1 cellular context compared by ENCODE assay signal in genomic region chr5:3313569-3313968, GRCh38.
TF ChIP-seq lines count a peak whose summit lies in the region.

No MANE protein-coding gene starts in this region.

TF ChIP-seq in K562, 482 proteins besides CTCF, POLR2A, EP300 and RAD21 (continued from another document):
- TF ChIP-seq MAFK (IDR thresholded peaks at IDR 0.05; ENCODE audit: low read length), result peak; percentile 58
- no peak for TF ChIP-seq GATAD2B (IDR thresholded peaks at IDR 0.05; ENCODE audit: borderline replicate concordance)
- TF ChIP-seq ZNF133 (CRISPR knock-in tag; IDR thresholded peaks at IDR 0.05), result no peak
- TF ChIP-seq ZBTB12 (CRISPR knock-in tag; IDR thresholded peaks at IDR 0.05), result no peak
- TF ChIP-seq KDM2B (CRISPR knock-in tag; IDR thresholded peaks at IDR 0.05), result no peak
- TF ChIP-seq ATF3 (IDR thresholded peaks at IDR 0.05), result no peak
- no peak for TF ChIP-seq ATF3 (CRISPR knock-in tag; conservative IDR thresholded peaks at IDR 0.05)
- no peak for TF ChIP-seq ZNF609 (CRISPR knock-in tag; IDR thresholded peaks at IDR 0.05; ENCODE audit: borderline replicate concordance)
- TF ChIP-seq CREB1 (IDR thresholded peaks at IDR 0.05), result no peak
- no peak for TF ChIP-seq CREB1 (CRISPR knock-in tag; IDR thresholded peaks at IDR 0.05)
- peak; percentile 16; the same call in 1 of the 2 replicates for TF ChIP-seq C11orf30 (IDR thresholded peaks at IDR 0.05; ENCODE audit: low read depth)
- no peak for TF ChIP-seq BCLAF1 (IDR thresholded peaks at IDR 0.05; ENCODE audit: borderline replicate concordance in 1 of 2, control insufficient read depth in 1 of 2, low read depth in 2 of 2, low read length in 1 of 2)
- no peak for TF ChIP-seq HNRNPK (IDR thresholded peaks at IDR 0.05; ENCODE audit: low read depth, low read length, poor library complexity, severe bottlenecking)
- TF ChIP-seq FOXK2 (conservative IDR thresholded peaks at IDR 0.05 in 1 of 2, IDR thresholded peaks at IDR 0.05 in 1 of 2; ENCODE audit: low read depth in 2 of 2), result no peak
- peak; percentile 48; the same call in 1 of the 2 replicates for TF ChIP-seq MAFG (tag; conservative IDR thresholded peaks at IDR 0.05)
- no peak for TF ChIP-seq ZNF239 (CRISPR knock-in tag; IDR thresholded peaks at IDR 0.05)
- no peak for TF ChIP-seq PHF20 (IDR thresholded peaks at IDR 0.05; ENCODE audit: partially characterized antibody)
- TF ChIP-seq SIN3B (IDR thresholded peaks at IDR 0.05; ENCODE audit: low read depth), result no peak
- no peak for TF ChIP-seq TRIM25 (IDR thresholded peaks at IDR 0.05; ENCODE audit: borderline replicate concordance)
- no peak for TF ChIP-seq POLR3G (IDR thresholded peaks at IDR 0.05; ENCODE audit: extremely low read depth, insufficient read length, insufficient replicate concordance)
- TF ChIP-seq RERE (CRISPR knock-in tag; IDR thresholded peaks at IDR 0.05; ENCODE audit: borderline replicate concordance), result no peak
- no peak for TF ChIP-seq ZNF707 (CRISPR knock-in tag; conservative IDR thresholded peaks at IDR 0.05)
- TF ChIP-seq BRF1 (IDR thresholded peaks at IDR 0.05; ENCODE audit: borderline replicate concordance, extremely low read depth, insufficient read length), result no peak
